Comparison of ENCODE assay signal across 1 cellular context in genomic region chr3:17771177-17772048, GRCh38.
TF ChIP-seq lines count a peak whose summit lies in the region.

No MANE protein-coding gene starts in this region.

TF ChIP-seq in K562, 482 proteins besides CTCF, POLR2A, EP300 and RAD21 (continued from another document and continues in another):
- TF ChIP-seq RREB1 (CRISPR knock-in tag; IDR thresholded peaks at IDR 0.05): no peak
- TF ChIP-seq POLR2AphosphoS5 (IDR thresholded peaks at IDR 0.05; ENCODE audit: control insufficient read depth, insufficient read depth, low read depth, low read length): 0 out of 2 replicates have a peak, but pooled peaks have one; percentile 46
- peak; percentile 77; the same call in 1 of the 2 replicates for TF ChIP-seq ZBTB2 (IDR thresholded peaks at IDR 0.05)
- TF ChIP-seq ZBTB5 (IDR thresholded peaks at IDR 0.05): no peak
- TF ChIP-seq MYC (IDR thresholded peaks at IDR 0.05; ENCODE audit: low read depth, low read length): no peak
- TF ChIP-seq MYC (CRISPR knock-in tag; IDR thresholded peaks at IDR 0.05; ENCODE audit: borderline replicate concordance, low read depth): no peak
- TF ChIP-seq COPS2 (conservative IDR thresholded peaks at IDR 0.05): no peak
- TF ChIP-seq HMGXB4 (CRISPR knock-in tag; IDR thresholded peaks at IDR 0.05): no peak
- TF ChIP-seq GABPB2 (CRISPR knock-in tag; conservative IDR thresholded peaks at IDR 0.05): no peak
- 0 out of 2 replicates have a peak, but pooled peaks have one; percentile 53 for TF ChIP-seq TRIM25 (IDR thresholded peaks at IDR 0.05; ENCODE audit: borderline replicate concordance)
- peak; percentile 82 for TF ChIP-seq TEAD4 (IDR thresholded peaks at IDR 0.05; ENCODE audit: low read length)
- TF ChIP-seq TEAD4 (CRISPR knock-in tag; IDR thresholded peaks at IDR 0.05; ENCODE audit: borderline replicate concordance): no peak
- TF ChIP-seq USF1 (CRISPR knock-in tag; IDR thresholded peaks at IDR 0.05): no peak
- TF ChIP-seq DDX20 (tag; IDR thresholded peaks at IDR 0.05; ENCODE audit: low read depth): no peak
- no peak for TF ChIP-seq EGR1 (conservative IDR thresholded peaks at IDR 0.05)
- no peak for TF ChIP-seq SAFB2 (IDR thresholded peaks at IDR 0.05; ENCODE audit: borderline replicate concordance, low read depth, low read length, severe bottlenecking)
- TF ChIP-seq ESRRA (IDR thresholded peaks at IDR 0.05; ENCODE audit: borderline replicate concordance, low read depth): no peak; the same call in 1 of the 2 replicates
- TF ChIP-seq FOXA1 (IDR thresholded peaks at IDR 0.05; ENCODE audit: borderline replicate concordance): no peak
- no peak for TF ChIP-seq PBX2 (CRISPR knock-in tag; IDR thresholded peaks at IDR 0.05; ENCODE audit: low read depth)
- TF ChIP-seq PBX2 (tag; conservative IDR thresholded peaks at IDR 0.05; ENCODE audit: low read depth): peak; percentile 66
- TF ChIP-seq YY1 (IDR thresholded peaks at IDR 0.05; ENCODE audit: borderline replicate concordance in 1 of 3, control insufficient read depth in 1 of 3, extremely low read depth in 1 of 3, insufficient read depth in 3 of 3, insufficient read length in 1 of 3, insufficient replicate concordance in 2 of 3, low read depth in 1 of 3, low read length in 2 of 3): no peak
- TF ChIP-seq NFE2 (IDR thresholded peaks at IDR 0.05; ENCODE audit: low read depth): peak; percentile 100
- TF ChIP-seq ZFPM2 (CRISPR knock-in tag; IDR thresholded peaks at IDR 0.05): no peak
- TF ChIP-seq ZC3H11A (IDR thresholded peaks at IDR 0.05; ENCODE audit: low read depth, low read length): no peak
- TF ChIP-seq SMAD2 (IDR thresholded peaks at IDR 0.05; ENCODE audit: low read depth, low read length): no peak
- TF ChIP-seq ARID1B (IDR thresholded peaks at IDR 0.05): peak; percentile 94
- peak; percentile 60; the same call in 1 of the 2 replicates for TF ChIP-seq SPI1 (IDR thresholded peaks at IDR 0.05; ENCODE audit: borderline replicate concordance, low read depth, low read length)
- no peak for TF ChIP-seq RFX5 (IDR thresholded peaks at IDR 0.05; ENCODE audit: low read depth, low read length)
- TF ChIP-seq CREB1 (IDR thresholded peaks at IDR 0.05): no peak
- no peak for TF ChIP-seq CREB1 (CRISPR knock-in tag; IDR thresholded peaks at IDR 0.05)
- TF ChIP-seq ETV1 (tag; conservative IDR thresholded peaks at IDR 0.05; ENCODE audit: low read depth): peak; percentile 66
- no peak for TF ChIP-seq HCFC1 (IDR thresholded peaks at IDR 0.05; ENCODE audit: low read depth, low read length)
- TF ChIP-seq KAT8 (IDR thresholded peaks at IDR 0.05; ENCODE audit: low read depth): no peak
- TF ChIP-seq CTBP1 (IDR thresholded peaks at IDR 0.05; ENCODE audit: borderline replicate concordance): peak; percentile 73
- TF ChIP-seq NFYB (IDR thresholded peaks at IDR 0.05; ENCODE audit: extremely low read depth, insufficient read length): no peak
- peak; percentile 96 for TF ChIP-seq PKNOX1 (IDR thresholded peaks at IDR 0.05)
- TF ChIP-seq TRIM24 (IDR thresholded peaks at IDR 0.05): peak; percentile 80 to 83; a peak in 3 of 4 replicates
- peak; percentile 99 for TF ChIP-seq MAFF (IDR thresholded peaks at IDR 0.05; ENCODE audit: low read length)
- TF ChIP-seq ZNF431 (CRISPR knock-in tag; IDR thresholded peaks at IDR 0.05): no peak
- peak; percentile 62 for TF ChIP-seq MTA2 (IDR thresholded peaks at IDR 0.05; ENCODE audit: low read depth)
- no peak for TF ChIP-seq NR2C1 (IDR thresholded peaks at IDR 0.05)
- TF ChIP-seq NR2C1 (tag; IDR thresholded peaks at IDR 0.05): 0 out of 2 replicates have a peak, but pooled peaks have one; percentile 9
- peak; percentile 19 to 71; a peak in 3 of 4 replicates for TF ChIP-seq KDM1A (IDR thresholded peaks at IDR 0.05)
- TF ChIP-seq CBFA2T2 (conservative IDR thresholded peaks at IDR 0.05): peak; percentile 75
- TF ChIP-seq U2AF1 (optimal IDR thresholded peaks at IDR 0.05; ENCODE audit: low read depth, low read length): no peak
- no peak for TF ChIP-seq SRSF1 (IDR thresholded peaks at IDR 0.05; ENCODE audit: low read depth, low read length)
- peak in 1 of 2 experiments; percentile 18; a peak in 2 of 4 replicates for TF ChIP-seq TEAD1 (CRISPR knock-in tag; IDR thresholded peaks at IDR 0.05)
- TF ChIP-seq POLR2AphosphoS2 (IDR thresholded peaks at IDR 0.05; ENCODE audit: low read length): no peak
- no peak for TF ChIP-seq ERF (CRISPR knock-in tag; IDR thresholded peaks at IDR 0.05)
